In genomic region chr4:118351851-118352827, GRCh38 we compare ENCODE assay signal across 8 cellular contexts. TPM values are rescaled to one million over a fixed set of nuclear protein-coding genes. Genes with fewer than 3 reads are reported as not detected.
DNase-seq lines count a peak whose midpoint lies in the region; ATAC-seq and TF ChIP-seq lines count a peak whose summit lies in the region.

No MANE protein-coding gene starts in this region.

- no peaks in the 10 kb centered on the region for H3K36me3 ChIP-seq in naive thymus-derived CD4-positive, alpha-beta T cell (ENCODE audit: control insufficient read depth in 2 of 3, insufficient read depth in 3 of 3, low read length in 3 of 3)

- H3K9me3 Mint-ChIP-seq in naive thymus-derived CD4-positive, alpha-beta T cell: peaks cover 0 to 4% (median 0%) of the 10 kb centered on the region in 11 donors

- H3K27ac Mint-ChIP-seq in naive thymus-derived CD4-positive, alpha-beta T cell: peak overlapping the region in 3 of 9 donors; percentile 15 to 43 (median 41)

- peaks cover 6 to 7% of the 10 kb centered on the region in 2 donors for H3K4me1 ChIP-seq in naive thymus-derived CD4-positive, alpha-beta T cell (ENCODE audit: control insufficient read depth in 2 of 2, insufficient read depth in 2 of 2, low read length in 2 of 2)

- H3K27ac ChIP-seq in naive thymus-derived CD4-positive, alpha-beta T cell (ENCODE audit: low read depth, low read length): no peak overlapping the region

- TF ChIP-seq CTCF in epithelial cell of proximal tubule (conservative IDR thresholded peaks at IDR 0.05; ENCODE audit: low read depth, low read length): no peak

- no peaks in the 10 kb centered on the region for H3K9me3 ChIP-seq in naive thymus-derived CD4-positive, alpha-beta T cell (ENCODE audit: control insufficient read depth in 2 of 3, low read length in 3 of 3)

- H3K4me3 ChIP-seq in epithelial cell of proximal tubule (ENCODE audit: low read depth, low read length): peak overlapping the region; percentile 52
- H3K4me3 ChIP-seq in naive thymus-derived CD4-positive, alpha-beta T cell (ENCODE audit: low read length): no peak overlapping the region

- DNase-seq in COR-L47 (lab: John Stamatoyannopoulos, UW): peak; percentile 66
- peak; percentile 79 for DNase-seq in SW480 (ENCODE audit: low spot score)
- DNase-seq in epithelial cell of proximal tubule (ENCODE audit: low read depth): no peak
- DNase-seq in naive thymus-derived CD4-positive, alpha-beta T cell: peak in 3 of 9 donors; percentile 0 to 24 (median 9)
- no peak for DNase-seq in putamen (ENCODE audit: low spot score)
- DNase-seq in COLO829 (ENCODE audit: low spot score): no peak

- H3K4me3 Mint-ChIP-seq in naive thymus-derived CD4-positive, alpha-beta T cell: peak overlapping the region; percentile 51 to 86 (median 77)

- intact Hi-C loops in naive thymus-derived CD4-positive, alpha-beta T cell (cut with micrococcal nuclease): loop anchor here in 1 of 2 donors (10.0 kb wide), 1 partner anchor 1997 kb away; no protein-coding TSS in a partner anchor

- H3K27me3 ChIP-seq in naive thymus-derived CD4-positive, alpha-beta T cell (ENCODE audit: control insufficient read depth in 2 of 2, insufficient read depth in 2 of 2, low read length in 2 of 2): peaks cover 11 to 14% of the 10 kb centered on the region in 2 donors

- peaks cover 69 to 79% (median 74%) of the 10 kb centered on the region in 5 donors for H3K27me3 Mint-ChIP-seq in naive thymus-derived CD4-positive, alpha-beta T cell

- H3K36me3 Mint-ChIP-seq in naive thymus-derived CD4-positive, alpha-beta T cell: no peaks in the 10 kb centered on the region

- ATAC-seq in GM19438 (IDR thresholded peaks at IDR 0.05; ENCODE audit: low read depth, unreplicated experiment): peak; percentile 8
- peak; percentile 19 for ATAC-seq in HG03378 (IDR thresholded peaks at IDR 0.05; ENCODE audit: unreplicated experiment)
- peak; percentile 36 for ATAC-seq in naive thymus-derived CD4-positive, alpha-beta T cell

- H3K4me1 Mint-ChIP-seq in naive thymus-derived CD4-positive, alpha-beta T cell: peaks cover 6 to 20% (median 16%) of the 10 kb centered on the region in 7 donors

- CTCF ChIA-PET in naive thymus-derived CD4-positive, alpha-beta T cell (lab: Charles Lee): no interaction called here

- POLR2A ChIA-PET in naive thymus-derived CD4-positive, alpha-beta T cell (lab: Charles Lee): no interaction called here

RNA-seq across cellular contexts. Expression of gene PRSS12, which starts 0.7 kb away (rescaled TPM):
- total RNA-seq in epithelial cell of proximal tubule: 0.87 and 1.0 TPM in 2 replicates
- not detected for total RNA-seq in naive thymus-derived CD4-positive, alpha-beta T cell
- polyA plus RNA-seq in naive thymus-derived CD4-positive, alpha-beta T cell: under 1 TPM in 1 of 2 donors, not detected in 1; 0.07 TPM

Comparison
In these comparisons a context has a peak if more than half of its experiments do, and no peak if none do; other contexts are left out.
1. DNase-seq: peak in COR-L47 (single experiment) and SW480 (single experiment); none in epithelial cell of proximal tubule (single experiment), putamen (single experiment) and COLO829 (single experiment).
2. Peak in every context shown above with its lines, with median percentiles within 50 percentile points of each other: ATAC-seq.